In genomic region chr9:121198512-121199042, GRCh38 we compare ENCODE assay signal across 12 cellular contexts. TPM values are rescaled to one million over a fixed set of nuclear protein-coding genes. Genes with fewer than 3 reads are reported as not detected.
A peak's percentile ranks its signal among the peaks of the same experiment; 100 is the strongest.
DNase-seq lines count a peak whose midpoint lies in the region; ATAC-seq, FAIRE-seq and TF ChIP-seq lines count a peak whose summit lies in the region.
"Had no signal": no experiment of that assay in that cellular context is flagged by ENCODE, and none has a peak within 500 bp of the region (broad histone marks: within the 10 kb centered on the region; RNA-seq: fewer than 3 reads in every experiment).

No MANE protein-coding gene starts in this region.

- no peak for TF ChIP-seq POLR2A in suprapubic skin (IDR thresholded peaks at IDR 0.05)

- no peaks in the 10 kb centered on the region for H3K27me3 Mint-ChIP-seq in activated T-cell treated with anti-CD3 and anti-CD28 coated beads, Interleukin-2, amount 50 U/mL, for 72 hours (ENCODE audit: low read depth)
- no peaks in the 10 kb centered on the region for H3K27me3 Mint-ChIP-seq in activated CD8-positive, alpha-beta T cell treated with anti-CD3 and anti-CD28 coated beads, Interleukin-2, amount 10 ng/mL, durations not matched to agents 7 days and 5 days (ENCODE audit: low read depth)

- H3K4me3 Mint-ChIP-seq in activated T-cell treated with anti-CD3 and anti-CD28 coated beads, Interleukin-2, amount 50 U/mL, for 72 hours, result peak overlapping the region; percentile 95 to 96
- H3K4me3 Mint-ChIP-seq in activated CD8-positive, alpha-beta T cell treated with anti-CD3 and anti-CD28 coated beads, Interleukin-2, amount 10 ng/mL, durations not matched to agents 7 days and 5 days, result peak overlapping the region; percentile 96

- dilution Hi-C loops in keratinocyte (cut with MboI; ENCODE audit: extremely low pct_ligation_motif_present, low sequenced_read_pairs), result no loop called here

- H3K36me3 ChIP-seq in keratinocyte (ENCODE audit: control insufficient read depth in 2 of 2, extremely low read depth in 1 of 2, insufficient read depth in 2 of 2, low read length in 2 of 2) (no peaks in the 10 kb centered on the region), suprapubic skin (no peaks in the 10 kb centered on the region)

- 21% methylated on average over 4 of the region's 4 CpGs for WGBS in suprapubic skin

- H3K4me3 ChIP-seq in keratinocyte (ENCODE audit: control insufficient read depth in 2 of 3, extremely low read depth in 1 of 3, insufficient read depth in 2 of 3, low read depth in 1 of 3, low read length in 3 of 3) (peak overlapping the region; percentile 22 to 94 (median 91)), suprapubic skin (peak overlapping the region; percentile 100)

- no peaks in the 10 kb centered on the region for H3K27me3 ChIP-seq in keratinocyte (ENCODE audit: control insufficient read depth, extremely low read depth, insufficient read depth, low read length)
- no peaks in the 10 kb centered on the region for H3K27me3 ChIP-seq in suprapubic skin

- peaks cover 16% of the 10 kb centered on the region for H4K20me1 ChIP-seq in keratinocyte (ENCODE audit: control insufficient read depth, extremely low read depth, insufficient read depth, low read length)

- peak overlapping the region; percentile 99 for H3K4me2 ChIP-seq in keratinocyte (ENCODE audit: control insufficient read depth, extremely low read depth, insufficient read depth, low read depth, low read length)

- no peak for TF ChIP-seq EP300 in suprapubic skin (IDR thresholded peaks at IDR 0.05)

- no peak for DNase-seq in activated T-cell treated with anti-CD3 and anti-CD28 coated beads, Interleukin-2, amount 50 U/mL, for 72 hours
- no peak for DNase-seq in activated T-cell treated with anti-CD3 and anti-CD28 coated beads, Interleukin-2, amount 50 U/mL, for 48 hours
- DNase-seq in activated CD8-positive, alpha-beta T cell treated with anti-CD3 and anti-CD28 coated beads, Interleukin-2, amount 10 ng/mL, durations not matched to agents 7 days and 5 days, result no peak
- DNase-seq in keratinocyte (ENCODE audit: low read depth, low spot score), result no peak
- DNase-seq in suprapubic skin (ENCODE audit: low spot score in 2 of 2), result no peak
- DNase-seq in DMS114 treated with DMSO at 0.1 percent for 48 hours (lab: John Stamatoyannopoulos, UW; ENCODE audit: unreplicated experiment), result no peak
- DNase-seq in C1 segment of cervical spinal cord (lab: John Stamatoyannopoulos, UW), result no peak
- DNase-seq: dermis blood vessel endothelial cell, NCI-H2171 treated with DMSO at 0.1 percent for 48 hours had no signal

- CTCF ChIA-PET in activated CD8-positive, alpha-beta T cell treated with anti-CD3 and anti-CD28 coated beads, Interleukin-2, amount 10 ng/mL, durations not matched to agents 7 days and 5 days (lab: Charles Lee), result interaction anchor here (1.0 to 3.8 kb wide), 3 partner anchors 13 to 29 kb away, joined by 4 to 19 read pairs (median 8); no protein-coding TSS in a partner anchor

- no peak overlapping the region for H2AFZ ChIP-seq in keratinocyte (ENCODE audit: control insufficient read depth, low read length)

- no peaks in the 10 kb centered on the region for H3K9me3 ChIP-seq in keratinocyte (ENCODE audit: control insufficient read depth, low read depth, low read length)
- H3K9me3 ChIP-seq in suprapubic skin, result no peaks in the 10 kb centered on the region

- H3K27ac ChIP-seq in keratinocyte (ENCODE audit: control insufficient read depth, insufficient read depth, low read length) (peak overlapping the region; percentile 55), suprapubic skin (no peak overlapping the region)
- H3K27ac ChIP-seq: C4-2B had no signal

- ATAC-seq in activated T-cell treated with anti-CD3 and anti-CD28 coated beads, Interleukin-2, amount 50 U/mL, for 72 hours (replicated peaks in 1 of 2), result no peak
- ATAC-seq in activated CD8-positive, alpha-beta T cell treated with anti-CD3 and anti-CD28 coated beads, Interleukin-2, amount 10 ng/mL, durations not matched to agents 7 days and 5 days, result no peak
- ATAC-seq in GM21528 (IDR thresholded peaks at IDR 0.05; ENCODE audit: low FRiP score, unreplicated experiment), result no peak

- H3K9me1 ChIP-seq in keratinocyte (ENCODE audit: control insufficient read depth, extremely low read depth, insufficient read depth, low read length), result no peaks in the 10 kb centered on the region

- TF ChIP-seq CTCF in keratinocyte (optimal IDR thresholded peaks at IDR 0.05 in 1 of 3, IDR thresholded peaks at IDR 0.05 in 1 of 3, conservative IDR thresholded peaks at IDR 0.05 in 1 of 3; ENCODE audit: extremely low read depth in 1 of 3, insufficient read depth in 2 of 3, low read length in 3 of 3) (no peak), suprapubic skin (IDR thresholded peaks at IDR 0.05) (no peak)

- H3K9ac ChIP-seq in keratinocyte (ENCODE audit: control insufficient read depth, extremely low read depth, insufficient read depth, low read length), result peak overlapping the region; percentile 39

- H3K4me1 ChIP-seq in keratinocyte (ENCODE audit: control insufficient read depth, extremely low read depth, insufficient read depth, low read length), result peaks cover 48% of the 10 kb centered on the region
- peaks cover 81% of the 10 kb centered on the region for H3K4me1 ChIP-seq in suprapubic skin

- no peaks in the 10 kb centered on the region for H3K9me3 Mint-ChIP-seq in activated T-cell treated with anti-CD3 and anti-CD28 coated beads, Interleukin-2, amount 50 U/mL, for 72 hours
- H3K9me3 Mint-ChIP-seq in activated CD8-positive, alpha-beta T cell treated with anti-CD3 and anti-CD28 coated beads, Interleukin-2, amount 10 ng/mL, durations not matched to agents 7 days and 5 days (ENCODE audit: insufficient read depth), result no peaks in the 10 kb centered on the region

- POLR2A ChIA-PET in activated CD8-positive, alpha-beta T cell treated with anti-CD3 and anti-CD28 coated beads, Interleukin-2, amount 10 ng/mL, durations not matched to agents 7 days and 5 days (lab: Charles Lee), result interaction anchor here (0.7 kb wide), 1 partner anchor 180 kb away, joined by 4 read pairs; no protein-coding TSS in a partner anchor

- H3K4me1 Mint-ChIP-seq in activated T-cell treated with anti-CD3 and anti-CD28 coated beads, Interleukin-2, amount 50 U/mL, for 72 hours (ENCODE audit: low read depth), result peaks cover 72% of the 10 kb centered on the region
- H3K4me1 Mint-ChIP-seq in activated CD8-positive, alpha-beta T cell treated with anti-CD3 and anti-CD28 coated beads, Interleukin-2, amount 10 ng/mL, durations not matched to agents 7 days and 5 days (ENCODE audit: low read depth), result peaks cover 69% of the 10 kb centered on the region

- no peak for FAIRE-seq in keratinocyte (lab: Jason Lieb, UNC)
- FAIRE-seq: urothelium cell line had no signal

- H3K36me3 Mint-ChIP-seq in activated T-cell treated with anti-CD3 and anti-CD28 coated beads, Interleukin-2, amount 50 U/mL, for 72 hours (ENCODE audit: insufficient read depth in 2 of 2), result peaks cover 0 to 2% of the 10 kb centered on the region in 2 donors
- H3K36me3 Mint-ChIP-seq in activated CD8-positive, alpha-beta T cell treated with anti-CD3 and anti-CD28 coated beads, Interleukin-2, amount 10 ng/mL, durations not matched to agents 7 days and 5 days (ENCODE audit: low read depth), result peaks cover 24% of the 10 kb centered on the region

- H3K27ac Mint-ChIP-seq in activated T-cell treated with anti-CD3 and anti-CD28 coated beads, Interleukin-2, amount 50 U/mL, for 72 hours, result peak overlapping the region; percentile 72
- H3K27ac Mint-ChIP-seq in activated CD8-positive, alpha-beta T cell treated with anti-CD3 and anti-CD28 coated beads, Interleukin-2, amount 10 ng/mL, durations not matched to agents 7 days and 5 days, result no peak overlapping the region

- H3K79me2 ChIP-seq in keratinocyte (ENCODE audit: control insufficient read depth, insufficient read depth, low read length), result peaks cover 84% of the 10 kb centered on the region

RNA-seq across cellular contexts. Expression of gene RAB14, which starts 3.1 kb away (rescaled TPM):
- total RNA-seq in activated T-cell treated with anti-CD3 and anti-CD28 coated beads, Interleukin-2, amount 50 U/mL, for 72 hours, result 10 to 100 TPM; 56.2 to 63.7 TPM
- total RNA-seq in activated CD8-positive, alpha-beta T cell treated with anti-CD3 and anti-CD28 coated beads, Interleukin-2, amount 10 ng/mL, durations not matched to agents 7 days and 5 days, result 10 to 100 TPM; 56.7 to 68.2 TPM
- 21.5 to 42.8 TPM (median 41.2 TPM) in 3 replicates for polyA plus RNA-seq in keratinocyte
- 77.9 TPM for polyA plus RNA-seq in keratinocyte (2011; ENCODE audit: low read depth)
- 29.5 and 51.8 TPM in 2 replicates for polyA plus RNA-seq in keratinocyte (2011; cell fraction: cytosol; rRNA removed)
- 38.9 and 55.7 TPM in 2 replicates for polyA plus RNA-seq in keratinocyte (2011; cell fraction: nucleus; rRNA removed)
- 43.9 and 49.5 TPM in 2 replicates for polyA plus RNA-seq in keratinocyte (2012; ENCODE audit: low replicate concordance)
- 8.9 to 25.5 TPM (median 12.7 TPM) in 3 replicates for polyA minus RNA-seq in keratinocyte
- polyA minus RNA-seq in keratinocyte (2011; cell fraction: cytosol; rRNA and poly(A)+ RNA removed), result 18.2 TPM
- polyA minus RNA-seq in keratinocyte (2011; cell fraction: nucleus; rRNA and poly(A)+ RNA removed), result 13.7 and 27.1 TPM in 2 replicates
- total RNA-seq in suprapubic skin, result 10 to 100 TPM; 41.4 to 49.5 (median 45.9) TPM
